Comparison of ENCODE assay signal across 9 cellular contexts in the genomic region with DNA sequence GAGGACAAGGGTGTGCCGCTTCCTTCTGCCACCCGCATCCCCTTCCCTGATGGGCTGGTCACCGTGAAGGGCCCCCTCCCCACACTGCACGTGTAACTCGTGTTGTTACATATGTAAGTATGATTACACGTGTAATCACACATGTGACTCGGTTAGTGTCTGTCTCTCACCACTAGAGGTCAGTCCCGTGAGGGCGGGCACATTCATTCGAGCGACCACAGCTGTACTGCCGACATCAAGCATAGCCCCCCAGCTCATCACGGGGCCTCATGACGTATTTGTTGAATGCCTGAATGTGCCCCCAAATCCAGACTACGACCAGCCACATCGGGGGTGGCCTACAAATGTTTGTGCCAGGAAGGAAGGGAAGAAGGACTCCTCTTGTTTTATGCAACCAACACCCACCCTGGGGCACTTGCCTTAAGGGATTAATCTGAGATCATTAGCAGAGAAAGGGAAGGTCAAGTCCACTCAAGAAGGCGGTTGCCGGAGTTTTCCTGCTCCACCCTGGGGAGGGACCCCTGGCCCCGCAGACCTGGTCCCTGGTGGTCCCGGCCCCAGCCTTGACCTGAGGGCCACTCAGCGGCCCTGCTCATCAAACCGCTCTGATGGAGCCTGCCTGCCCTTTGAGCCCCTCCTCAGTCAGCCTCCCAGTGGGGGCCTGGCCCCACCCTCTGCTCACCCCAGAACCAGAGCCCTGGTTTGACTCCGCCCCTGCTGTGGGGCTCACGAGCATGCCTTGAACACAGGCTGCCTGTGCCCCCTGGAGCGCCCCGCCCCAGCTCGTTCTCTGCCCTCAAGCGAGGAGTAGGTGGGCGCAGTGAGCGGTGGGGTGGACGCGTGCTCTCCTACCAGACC. TPM values are rescaled to one million over a fixed set of nuclear protein-coding genes. Genes with fewer than 3 reads are reported as not detected.
A peak's percentile ranks its signal among the peaks of the same experiment; 100 is the strongest.
DNase-seq lines count a peak whose midpoint lies in the region; ATAC-seq, FAIRE-seq and TF ChIP-seq lines count a peak whose summit lies in the region.
"Had no signal": no experiment of that assay in that cellular context is flagged by ENCODE, and none has a peak within 500 bp of the region (broad histone marks: within the 10 kb centered on the region; RNA-seq: fewer than 3 reads in every experiment).

No MANE protein-coding gene starts in this region.

- H3K4me1 ChIP-seq in small intestine (ENCODE audit: control insufficient read depth in 2 of 2, insufficient read depth in 1 of 2, low read depth in 1 of 2, low read length in 1 of 2), result no peaks in the 10 kb centered on the region

- peak; percentile 82 for ATAC-seq in HG02798 (IDR thresholded peaks at IDR 0.05; ENCODE audit: poor library complexity, unreplicated experiment)

- no peaks in the 10 kb centered on the region for H3K9me3 ChIP-seq in small intestine (ENCODE audit: control insufficient read depth, low read depth)

- 43 to 59% (median 43%) methylated on average over 32 of the region's 32 CpGs for WGBS in small intestine, 3 donors

- FAIRE-seq in small intestine (lab: Jason Lieb, UNC), result no peak
- FAIRE-seq: frontal cortex had no signal

- no peaks in the 10 kb centered on the region for H3K27me3 ChIP-seq in small intestine (ENCODE audit: control insufficient read depth in 2 of 2, insufficient read depth in 2 of 2, low read length in 2 of 2)

- no peaks in the 10 kb centered on the region for H3K36me3 ChIP-seq in small intestine (ENCODE audit: control insufficient read depth in 2 of 2, insufficient read depth in 2 of 2, low read length in 2 of 2)

- no peak overlapping the region for H3K4me3 ChIP-seq in fibroblast of villous mesenchyme (ENCODE audit: low read depth, low read length)
- no peak overlapping the region for H3K4me3 ChIP-seq in small intestine (ENCODE audit: low read depth in 1 of 2, low read length in 2 of 2)

- DNase-seq in SIG-M5 treated with dmso at 0.1 percent for 504 hours (lab: John Stamatoyannopoulos, UW; ENCODE audit: unreplicated experiment), result peak; percentile 24
- no peak for DNase-seq in SIG-M5 (lab: John Stamatoyannopoulos, UW)
- DNase-seq in NCI-H460 (ENCODE audit: extremely low read depth, low read depth), result peak; percentile 40
- DNase-seq in activated T-cell treated with anti-CD3 and anti-CD28 coated beads, Interleukin-2, amount 50 U/mL, for 1 hour, result peak; percentile 47
- peak; percentile 34 for DNase-seq in fibroblast of villous mesenchyme (ENCODE audit: low read depth)
- peak; percentile 32 for DNase-seq in small intestine
- no peak for DNase-seq in putamen (ENCODE audit: low spot score)

- peak; percentile 38 for TF ChIP-seq CTCF in fibroblast of villous mesenchyme (IDR thresholded peaks at IDR 0.05; ENCODE audit: insufficient read depth, low read depth, low read length)

- H3K27ac ChIP-seq in small intestine (ENCODE audit: low read depth in 1 of 2, low read length in 1 of 2), result no peak overlapping the region

RNA-seq across cellular contexts. Expression of a gene that starts 52.8 kb away (rescaled TPM):
- total RNA-seq in NCI-H460 (2014; rRNA removed; shearing (Covaris generic)), result 0.42 and 0.72 TPM in 2 replicates
- polyA plus RNA-seq in NCI-H460 (2014; cell fraction: nucleus; rRNA removed), result 0.01 and 0.25 TPM in 2 replicates
- total RNA-seq in fibroblast of villous mesenchyme, result 0.32 TPM in 1 of 2 replicates, not detected in the other
- polyA plus RNA-seq in small intestine, result 10 to 100 TPM in 1 of 3 donors, 1 to 10 TPM in 1, not detected in 1; 1.1 to 15.2 TPM

Comparison
In these comparisons a context has a peak if more than half of its experiments do, and no peak if none do; other contexts are left out.
1. DNase-seq: peak in SIG-M5 treated with dmso at 0.1 percent for 504 hours (single experiment), NCI-H460 (single experiment), activated T-cell treated with anti-CD3 and anti-CD28 coated beads, Interleukin-2, amount 50 U/mL, for 1 hour (single experiment), fibroblast of villous mesenchyme (single experiment) and small intestine (single experiment); none in SIG-M5 (single experiment) and putamen (single experiment).